1 cellular context compared by ENCODE assay signal in the genomic region with DNA sequence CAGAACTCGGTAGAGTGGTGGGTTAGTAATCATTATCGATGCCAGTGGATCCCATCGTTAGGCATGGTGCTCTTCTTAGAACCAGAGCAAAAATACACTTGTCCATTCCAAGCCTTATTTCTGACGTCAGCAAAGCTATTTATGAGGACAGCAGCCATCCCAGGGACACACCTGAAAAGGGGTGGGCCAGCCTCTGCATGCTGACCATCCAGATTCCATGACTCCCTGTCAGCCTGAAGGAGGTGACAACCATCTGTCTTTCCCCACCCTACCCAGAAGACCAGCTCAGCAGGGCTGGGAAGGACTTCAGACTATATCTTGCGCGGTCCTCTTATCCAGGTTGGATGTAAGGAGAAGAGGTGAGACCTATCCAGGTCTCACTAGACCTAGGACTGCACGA.
TF ChIP-seq lines count a peak whose summit lies in the region.

No MANE protein-coding gene starts in this region.

TF ChIP-seq in K562, 482 proteins besides CTCF, POLR2A, EP300 and RAD21:
- TF ChIP-seq ZNF79 (CRISPR knock-in tag; IDR thresholded peaks at IDR 0.05; ENCODE audit: low read depth) (no peak), ATF1 (CRISPR knock-in tag; IDR thresholded peaks at IDR 0.05) (no peak), ATF1 (tag; IDR thresholded peaks at IDR 0.05) (0 out of 2 replicates have a peak, but pooled peaks have one; percentile 12)
TF ChIP-seq in K562: peak in this region for 1.
